Comparison of ENCODE assay signal across 11 cellular contexts in the genomic region with DNA sequence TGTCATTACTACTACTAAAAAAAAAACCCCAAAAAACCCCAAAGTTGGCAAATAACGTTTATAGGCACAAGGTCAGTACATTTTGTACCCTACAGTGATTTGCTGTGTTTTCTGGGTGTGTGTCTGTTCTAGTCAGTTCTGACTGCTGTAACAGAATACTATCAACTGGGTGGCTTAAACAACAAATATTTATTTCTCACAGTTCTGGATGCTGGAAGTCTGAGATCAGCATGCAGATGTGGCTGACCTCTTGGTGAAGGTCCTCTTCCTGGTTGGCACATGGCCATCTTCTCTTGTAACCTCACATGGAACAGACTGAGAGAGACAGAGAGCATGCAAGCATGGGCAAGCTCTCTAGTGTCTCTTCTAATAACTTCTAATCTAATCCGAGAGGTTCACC.
DNase-seq lines count a peak whose midpoint lies in the region; TF ChIP-seq lines count a peak whose summit lies in the region.
"Had no signal": no experiment of that assay in that cellular context is flagged by ENCODE, and none has a peak within 500 bp of the region (broad histone marks: within the 10 kb centered on the region; RNA-seq: fewer than 3 reads in every experiment).

No MANE protein-coding gene starts in this region.

- H3K36me3 ChIP-seq in colonic mucosa = no peaks in the 10 kb centered on the region
- no peaks in the 10 kb centered on the region for H3K36me3 ChIP-seq in CD4-positive, alpha-beta memory T cell (ENCODE audit: insufficient read depth, low read length)

- no peaks in the 10 kb centered on the region for H3K9me3 ChIP-seq in colonic mucosa
- H3K9me3 ChIP-seq in CD4-positive, alpha-beta memory T cell (ENCODE audit: control insufficient read depth in 1 of 2, low read length in 2 of 2) = no peaks in the 10 kb centered on the region

- peak; percentile 7 for DNase-seq in DMS79 (lab: John Stamatoyannopoulos, UW)
- peak; percentile 87 for DNase-seq in NCI-H2029 (lab: John Stamatoyannopoulos, UW)
- peak; percentile 50 for DNase-seq in colonic mucosa
- DNase-seq in mucosa of gallbladder (ENCODE audit: low spot score) = peak; percentile 60
- no peak for DNase-seq in hypothalamus (lab: John Stamatoyannopoulos, UW)
- DNase-seq in stimulated activated CD4-positive, alpha-beta T cell treated with anti-CD3 and anti-CD28 coated beads, Interleukin-4, amount 100 ng/mL, for 4 hours = no peak
- no peak for DNase-seq in CD4-positive, alpha-beta memory T cell
- DNase-seq: activated gamma-delta T cell; effector CD4-positive, alpha-beta T cell; NCI-H2227 treated with DMSO at 0.1 percent for 48 hours; substantia nigra had no signal

- intact Hi-C loops in colonic mucosa (cut with DNase I) = no loop called here
- intact Hi-C loops in CD4-positive, alpha-beta memory T cell (cut with micrococcal nuclease) = no loop called here

- CTCF ChIA-PET in CD4-positive, alpha-beta memory T cell (lab: Charles Lee; ENCODE audit: partially characterized antibody) = no interaction called here

- H3K4me1 ChIP-seq in colonic mucosa = no peaks in the 10 kb centered on the region
- no peaks in the 10 kb centered on the region for H3K4me1 ChIP-seq in CD4-positive, alpha-beta memory T cell (ENCODE audit: insufficient read depth, low read length)

- no peak for TF ChIP-seq CTCF in colonic mucosa (IDR thresholded peaks at IDR 0.05)

- H3K27me3 Mint-ChIP-seq in CD4-positive, alpha-beta memory T cell = no peaks in the 10 kb centered on the region

- H3K4me3 Mint-ChIP-seq in CD4-positive, alpha-beta memory T cell = no peak overlapping the region

- H3K27me3 ChIP-seq in colonic mucosa = no peaks in the 10 kb centered on the region
- H3K27me3 ChIP-seq in CD4-positive, alpha-beta memory T cell (ENCODE audit: insufficient read depth, low read length) = no peaks in the 10 kb centered on the region

- H3K4me3 ChIP-seq in colonic mucosa = no peak overlapping the region
- H3K4me3 ChIP-seq in CD4-positive, alpha-beta memory T cell (ENCODE audit: low read length in 2 of 2) = no peak overlapping the region

- H3K9ac ChIP-seq in colonic mucosa (ENCODE audit: low read depth in 2 of 2, low read length in 2 of 2) = no peak overlapping the region

- H3K4me1 Mint-ChIP-seq in CD4-positive, alpha-beta memory T cell = peaks cover 4 to 14% (median 5%) of the 10 kb centered on the region in 4 donors

- H3K9me3 Mint-ChIP-seq in CD4-positive, alpha-beta memory T cell = peaks cover 0 to 5% (median 0%) of the 10 kb centered on the region in 8 donors

- no peak overlapping the region for H3K27ac ChIP-seq in colonic mucosa
- H3K27ac ChIP-seq in CD4-positive, alpha-beta memory T cell (ENCODE audit: low read depth, low read length) = no peak overlapping the region

- POLR2A ChIA-PET in CD4-positive, alpha-beta memory T cell (lab: Charles Lee; ENCODE audit: partially characterized antibody) = no interaction called here

- H3K36me3 Mint-ChIP-seq in CD4-positive, alpha-beta memory T cell = peaks cover 6 to 27% of the 10 kb centered on the region in 2 donors

- H3K27ac Mint-ChIP-seq in CD4-positive, alpha-beta memory T cell = no peak overlapping the region

Comparison
In these comparisons a context has a peak if more than half of its experiments do, and no peak if none do; other contexts are left out.
1. DNase-seq: peak in DMS79 (single experiment), NCI-H2029 (single experiment), colonic mucosa (single experiment) and mucosa of gallbladder (single experiment); none in hypothalamus (0 of 51), stimulated activated CD4-positive, alpha-beta T cell treated with anti-CD3 and anti-CD28 coated beads, Interleukin-4, amount 100 ng/mL, for 4 hours (0 of 2) and CD4-positive, alpha-beta memory T cell (0 of 5).